In the genomic region with DNA sequence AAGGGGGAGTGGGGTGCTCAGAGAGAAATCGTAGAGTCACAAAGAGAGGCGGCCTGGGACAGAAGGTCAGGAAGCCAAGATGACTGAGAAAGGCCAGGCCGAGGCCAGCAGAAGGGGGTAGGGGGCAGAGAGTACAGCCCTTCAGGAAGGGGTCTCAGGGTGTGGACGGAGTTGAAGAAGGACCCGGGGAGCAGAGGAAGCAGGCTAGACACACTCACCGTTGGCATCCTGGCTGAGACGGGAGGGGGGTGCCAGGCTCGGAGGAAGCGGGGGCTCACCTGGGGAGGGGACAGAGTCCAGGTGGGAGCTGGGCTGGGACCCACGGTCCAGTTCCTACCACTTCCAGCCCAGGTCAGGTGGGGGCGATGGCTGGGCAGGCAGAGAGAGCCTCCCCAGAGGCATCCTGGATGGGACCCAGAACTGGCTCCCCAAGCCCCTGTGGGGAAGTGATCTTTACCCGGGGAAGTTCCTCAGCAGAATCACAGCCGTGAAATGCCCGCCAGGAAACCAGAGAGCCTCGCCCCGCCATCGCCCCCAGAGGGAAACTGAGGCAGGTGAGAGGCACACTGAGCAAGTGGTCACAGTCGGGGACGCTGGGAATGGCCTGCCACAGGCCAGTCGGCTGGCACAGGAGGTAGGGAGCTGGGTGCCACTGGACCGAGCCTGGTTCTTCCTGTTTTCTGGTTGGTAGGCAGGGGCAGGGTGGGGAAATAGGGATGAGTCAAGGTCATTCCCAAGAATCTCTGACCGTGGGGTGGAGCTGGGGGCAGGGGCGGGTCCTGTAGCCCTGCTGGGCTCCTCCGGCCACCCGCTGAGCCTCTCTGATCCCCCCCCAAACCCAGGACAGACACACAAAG, we compare ENCODE assay signal across 8 cellular contexts. TPM values are rescaled to one million over a fixed set of nuclear protein-coding genes. Genes with fewer than 3 reads are reported as not detected.
DNase-seq lines count a peak whose midpoint lies in the region; ATAC-seq lines count a peak whose summit lies in the region.

No MANE protein-coding gene starts in this region.

- H3K9me3 ChIP-seq in SK-N-MC (ENCODE audit: low read depth, low read length): no peaks in the 10 kb centered on the region

- peak overlapping the region; percentile 84 for H3K4me3 Mint-ChIP-seq in activated CD4-positive, alpha-beta T cell treated with anti-CD3 and anti-CD28 coated beads, Interleukin-2, amount 10 ng/mL, durations not matched to agents 24 days and 14 days
- H3K4me3 Mint-ChIP-seq in stimulated activated effector memory CD8-positive, alpha-beta T cell treated with anti-CD3 and anti-CD28 coated beads, Interleukin-12 subunit alpha, Interleukin-12 subunit beta, amount 100 ng/mL, for 72 hours: peak overlapping the region; percentile 74

- H3K27me3 Mint-ChIP-seq in activated CD4-positive, alpha-beta T cell treated with anti-CD3 and anti-CD28 coated beads, Interleukin-2, amount 10 ng/mL, durations not matched to agents 24 days and 14 days: peaks cover 9% of the 10 kb centered on the region

- H3K9ac ChIP-seq in SK-N-MC (ENCODE audit: insufficient read length): no peak overlapping the region

- peaks cover 4% of the 10 kb centered on the region for H3K4me1 Mint-ChIP-seq in activated CD4-positive, alpha-beta T cell treated with anti-CD3 and anti-CD28 coated beads, Interleukin-2, amount 10 ng/mL, durations not matched to agents 24 days and 14 days
- peaks cover 33% of the 10 kb centered on the region for H3K4me1 Mint-ChIP-seq in stimulated activated effector memory CD8-positive, alpha-beta T cell treated with anti-CD3 and anti-CD28 coated beads, Interleukin-12 subunit alpha, Interleukin-12 subunit beta, amount 100 ng/mL, for 72 hours

- no peaks in the 10 kb centered on the region for H3K36me3 ChIP-seq in SK-N-MC (ENCODE audit: insufficient read depth, low read length)

- peaks cover 12% of the 10 kb centered on the region for H3K9me3 Mint-ChIP-seq in activated CD4-positive, alpha-beta T cell treated with anti-CD3 and anti-CD28 coated beads, Interleukin-2, amount 10 ng/mL, durations not matched to agents 24 days and 14 days
- H3K9me3 Mint-ChIP-seq in stimulated activated effector memory CD8-positive, alpha-beta T cell treated with anti-CD3 and anti-CD28 coated beads, Interleukin-12 subunit alpha, Interleukin-12 subunit beta, amount 100 ng/mL, for 72 hours: peaks cover 9% of the 10 kb centered on the region

- H3K27ac Mint-ChIP-seq in activated CD4-positive, alpha-beta T cell treated with anti-CD3 and anti-CD28 coated beads, Interleukin-2, amount 10 ng/mL, durations not matched to agents 24 days and 14 days: peak overlapping the region; percentile 75
- H3K27ac Mint-ChIP-seq in stimulated activated effector memory CD8-positive, alpha-beta T cell treated with anti-CD3 and anti-CD28 coated beads, Interleukin-12 subunit alpha, Interleukin-12 subunit beta, amount 100 ng/mL, for 72 hours: peak overlapping the region; percentile 68

- peak overlapping the region; percentile 72 for H3K4me3 ChIP-seq in SK-N-MC

- no peak for ATAC-seq in stimulated activated effector memory CD8-positive, alpha-beta T cell treated with anti-CD3 and anti-CD28 coated beads, Interleukin-12 subunit alpha, Interleukin-12 subunit beta, amount 100 ng/mL, for 72 hours
- ATAC-seq in HG02884 (IDR thresholded peaks at IDR 0.05; ENCODE audit: unreplicated experiment): no peak
- ATAC-seq in HG03108 (IDR thresholded peaks at IDR 0.05; ENCODE audit: unreplicated experiment): no peak

- H3K27ac ChIP-seq in SK-N-MC: no peak overlapping the region

- no peak for DNase-seq in activated CD4-positive, alpha-beta T cell treated with anti-CD3 and anti-CD28 coated beads, Interleukin-2, amount 10 ng/mL, durations not matched to agents 24 days and 14 days
- DNase-seq in activated CD4-positive, alpha-beta T cell treated with anti-CD3 and anti-CD28 coated beads for 1 hour: no peak
- DNase-seq in SK-N-MC (ENCODE audit: low read depth, low spot score) (no peak), glomerular visceral epithelial cell (ENCODE audit: extremely low spot score) (peak; percentile 27), NCI-H526 treated with DMSO at 0.1 percent for 48 hours (lab: John Stamatoyannopoulos, UW) (no peak)
- no peak for DNase-seq in stimulated activated effector memory CD8-positive, alpha-beta T cell treated with anti-CD3 and anti-CD28 coated beads, Interleukin-12 subunit alpha, Interleukin-12 subunit beta, amount 100 ng/mL, for 72 hours (ENCODE audit: low spot score in 2 of 2)

- intact Hi-C loops in activated CD4-positive, alpha-beta T cell treated with anti-CD3 and anti-CD28 coated beads, Interleukin-2, amount 10 ng/mL, durations not matched to agents 24 days and 14 days (cut with micrococcal nuclease): loop anchor here (2.0 kb wide), 1 partner anchor 34 kb away; no protein-coding TSS in a partner anchor

- peaks cover 28% of the 10 kb centered on the region for H3K36me3 Mint-ChIP-seq in activated CD4-positive, alpha-beta T cell treated with anti-CD3 and anti-CD28 coated beads, Interleukin-2, amount 10 ng/mL, durations not matched to agents 24 days and 14 days (ENCODE audit: low read depth)
- peaks cover 32% of the 10 kb centered on the region for H3K36me3 Mint-ChIP-seq in stimulated activated effector memory CD8-positive, alpha-beta T cell treated with anti-CD3 and anti-CD28 coated beads, Interleukin-12 subunit alpha, Interleukin-12 subunit beta, amount 100 ng/mL, for 72 hours

RNA-seq across cellular contexts. Expression of gene MATK, which starts 1.3 kb away (rescaled TPM):
- total RNA-seq in activated CD4-positive, alpha-beta T cell treated with anti-CD3 and anti-CD28 coated beads, Interleukin-2, amount 10 ng/mL, durations not matched to agents 24 days and 14 days: 31.6 and 32.3 TPM in 2 replicates

RNA-seq across cellular contexts. Expression of gene RAX2, which starts 12.8 kb away (rescaled TPM):
- not detected in 2 replicates for total RNA-seq in activated CD4-positive, alpha-beta T cell treated with anti-CD3 and anti-CD28 coated beads, Interleukin-2, amount 10 ng/mL, durations not matched to agents 24 days and 14 days

RNA-seq across cellular contexts. Expression of gene MRPL54, which starts 22.4 kb away (rescaled TPM):
- 91.4 and 96.6 TPM in 2 replicates for total RNA-seq in activated CD4-positive, alpha-beta T cell treated with anti-CD3 and anti-CD28 coated beads, Interleukin-2, amount 10 ng/mL, durations not matched to agents 24 days and 14 days

RNA-seq across cellular contexts. Expression of gene APBA3, which starts 23.3 kb away (rescaled TPM):
- total RNA-seq in activated CD4-positive, alpha-beta T cell treated with anti-CD3 and anti-CD28 coated beads, Interleukin-2, amount 10 ng/mL, durations not matched to agents 24 days and 14 days: 41.5 and 48.7 TPM in 2 replicates
